ENCODE assay signal across 1 cellular context in the genomic region with DNA sequence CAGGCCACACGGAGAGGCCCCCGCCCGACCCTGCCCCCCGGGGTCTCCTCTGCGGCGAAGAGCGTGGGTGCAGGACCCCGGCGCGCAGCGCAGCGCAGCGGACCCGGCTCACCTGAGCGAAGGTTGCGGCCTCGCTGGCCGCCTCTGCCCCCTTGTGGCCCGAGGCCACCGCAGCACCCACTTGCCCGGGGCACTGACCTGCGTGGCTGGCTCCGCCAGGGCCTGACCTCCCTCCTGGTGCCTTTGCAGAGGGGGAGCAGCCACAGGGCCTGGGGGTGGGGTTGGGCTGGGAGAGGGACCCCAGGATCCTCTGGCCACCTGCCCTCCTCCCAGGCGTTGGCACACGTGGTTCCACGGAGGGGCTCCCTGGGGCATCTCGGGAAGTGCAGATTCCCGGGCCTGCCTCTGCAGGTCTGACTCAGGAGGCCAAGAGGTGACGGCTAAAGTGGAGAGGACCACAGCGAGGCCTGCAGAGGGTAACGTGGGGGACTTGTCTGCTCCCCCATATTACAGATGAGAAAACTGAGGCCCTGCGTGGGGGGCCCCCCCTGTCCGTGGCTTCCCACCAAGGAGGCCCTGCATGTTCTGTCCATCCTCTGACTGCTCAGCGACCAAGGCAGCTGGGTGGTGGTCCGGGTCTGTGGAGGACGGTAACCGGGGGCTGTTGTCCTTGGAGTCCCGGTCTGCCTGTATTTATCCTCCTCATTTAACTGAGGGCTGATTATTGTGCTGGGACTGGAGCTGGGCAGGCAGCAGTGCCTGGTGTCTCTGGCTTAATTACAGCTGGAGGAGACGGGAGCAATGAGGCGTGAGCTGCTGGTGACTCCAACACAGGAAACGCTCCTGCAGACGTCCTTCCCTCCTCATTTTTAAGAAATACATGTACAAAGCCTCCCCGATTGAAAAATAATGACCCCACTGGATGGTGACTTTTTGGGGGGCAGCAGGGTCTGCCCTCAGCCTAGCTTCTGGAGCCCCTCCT.
TF ChIP-seq lines count a peak whose summit lies in the region.

No MANE protein-coding gene starts in this region.

TF ChIP-seq in GM23338, 12 proteins besides CTCF, POLR2A, EP300 and RAD21 (continued from another document):
- TF ChIP-seq, protein P1, sequence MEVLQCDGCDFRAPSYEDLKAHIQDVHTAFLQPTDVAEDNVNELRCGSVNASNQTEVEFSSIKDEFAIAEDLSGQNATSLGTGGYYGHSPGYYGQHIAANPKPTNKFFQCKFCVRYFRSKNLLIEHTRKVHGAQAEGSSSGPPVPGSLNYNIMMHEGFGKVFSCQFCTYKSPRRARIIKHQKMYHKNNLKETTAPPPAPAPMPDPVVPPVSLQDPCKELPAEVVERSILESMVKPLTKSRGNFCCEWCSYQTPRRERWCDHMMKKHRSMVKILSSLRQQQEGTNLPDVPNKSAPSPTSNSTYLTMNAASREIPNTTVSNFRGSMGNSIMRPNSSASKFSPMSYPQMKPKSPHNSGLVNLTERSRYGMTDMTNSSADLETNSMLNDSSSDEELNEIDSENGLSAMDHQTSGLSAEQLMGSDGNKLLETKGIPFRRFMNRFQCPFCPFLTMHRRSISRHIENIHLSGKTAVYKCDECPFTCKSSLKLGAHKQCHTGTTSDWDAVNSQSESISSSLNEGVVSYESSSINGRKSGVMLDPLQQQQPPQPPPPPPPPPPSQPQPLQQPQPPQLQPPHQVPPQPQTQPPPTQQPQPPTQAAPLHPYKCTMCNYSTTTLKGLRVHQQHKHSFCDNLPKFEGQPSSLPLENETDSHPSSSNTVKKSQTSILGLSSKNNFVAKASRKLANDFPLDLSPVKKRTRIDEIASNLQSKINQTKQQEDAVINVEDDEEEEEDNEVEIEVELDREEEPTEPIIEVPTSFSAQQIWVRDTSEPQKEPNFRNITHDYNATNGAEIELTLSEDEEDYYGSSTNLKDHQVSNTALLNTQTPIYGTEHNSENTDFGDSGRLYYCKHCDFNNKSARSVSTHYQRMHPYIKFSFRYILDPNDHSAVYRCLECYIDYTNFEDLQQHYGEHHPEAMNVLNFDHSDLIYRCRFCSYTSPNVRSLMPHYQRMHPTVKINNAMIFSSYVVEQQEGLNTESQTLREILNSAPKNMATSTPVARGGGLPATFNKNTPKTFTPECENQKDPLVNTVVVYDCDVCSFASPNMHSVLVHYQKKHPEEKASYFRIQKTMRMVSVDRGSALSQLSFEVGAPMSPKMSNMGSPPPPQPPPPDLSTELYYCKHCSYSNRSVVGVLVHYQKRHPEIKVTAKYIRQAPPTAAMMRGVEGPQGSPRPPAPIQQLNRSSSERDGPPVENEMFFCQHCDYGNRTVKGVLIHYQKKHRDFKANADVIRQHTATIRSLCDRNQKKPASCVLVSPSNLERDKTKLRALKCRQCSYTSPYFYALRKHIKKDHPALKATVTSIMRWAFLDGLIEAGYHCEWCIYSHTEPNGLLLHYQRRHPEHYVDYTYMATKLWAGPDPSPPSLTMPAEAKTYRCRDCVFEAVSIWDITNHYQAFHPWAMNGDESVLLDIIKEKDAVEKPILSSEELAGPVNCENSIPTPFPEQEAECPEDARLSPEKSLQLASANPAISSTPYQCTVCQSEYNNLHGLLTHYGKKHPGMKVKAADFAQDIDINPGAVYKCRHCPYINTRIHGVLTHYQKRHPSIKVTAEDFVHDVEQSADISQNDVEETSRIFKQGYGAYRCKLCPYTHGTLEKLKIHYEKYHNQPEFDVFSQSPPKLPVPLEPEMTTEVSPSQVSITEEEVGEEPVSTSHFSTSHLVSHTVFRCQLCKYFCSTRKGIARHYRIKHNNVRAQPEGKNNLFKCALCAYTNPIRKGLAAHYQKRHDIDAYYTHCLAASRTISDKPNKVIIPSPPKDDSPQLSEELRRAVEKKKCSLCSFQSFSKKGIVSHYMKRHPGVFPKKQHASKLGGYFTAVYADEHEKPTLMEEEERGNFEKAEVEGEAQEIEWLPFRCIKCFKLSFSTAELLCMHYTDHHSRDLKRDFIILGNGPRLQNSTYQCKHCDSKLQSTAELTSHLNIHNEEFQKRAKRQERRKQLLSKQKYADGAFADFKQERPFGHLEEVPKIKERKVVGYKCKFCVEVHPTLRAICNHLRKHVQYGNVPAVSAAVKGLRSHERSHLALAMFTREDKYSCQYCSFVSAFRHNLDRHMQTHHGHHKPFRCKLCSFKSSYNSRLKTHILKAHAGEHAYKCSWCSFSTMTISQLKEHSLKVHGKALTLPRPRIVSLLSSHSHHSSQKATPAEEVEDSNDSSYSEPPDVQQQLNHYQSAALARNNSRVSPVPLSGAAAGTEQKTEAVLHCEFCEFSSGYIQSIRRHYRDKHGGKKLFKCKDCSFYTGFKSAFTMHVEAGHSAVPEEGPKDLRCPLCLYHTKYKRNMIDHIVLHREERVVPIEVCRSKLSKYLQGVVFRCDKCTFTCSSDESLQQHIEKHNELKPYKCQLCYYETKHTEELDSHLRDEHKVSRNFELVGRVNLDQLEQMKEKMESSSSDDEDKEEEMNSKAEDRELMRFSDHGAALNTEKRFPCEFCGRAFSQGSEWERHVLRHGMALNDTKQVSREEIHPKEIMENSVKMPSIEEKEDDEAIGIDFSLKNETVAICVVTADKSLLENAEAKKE (CRISPR knock-in tag; IDR thresholded peaks at IDR 0.05) = no peak
- TF ChIP-seq, protein P2, sequence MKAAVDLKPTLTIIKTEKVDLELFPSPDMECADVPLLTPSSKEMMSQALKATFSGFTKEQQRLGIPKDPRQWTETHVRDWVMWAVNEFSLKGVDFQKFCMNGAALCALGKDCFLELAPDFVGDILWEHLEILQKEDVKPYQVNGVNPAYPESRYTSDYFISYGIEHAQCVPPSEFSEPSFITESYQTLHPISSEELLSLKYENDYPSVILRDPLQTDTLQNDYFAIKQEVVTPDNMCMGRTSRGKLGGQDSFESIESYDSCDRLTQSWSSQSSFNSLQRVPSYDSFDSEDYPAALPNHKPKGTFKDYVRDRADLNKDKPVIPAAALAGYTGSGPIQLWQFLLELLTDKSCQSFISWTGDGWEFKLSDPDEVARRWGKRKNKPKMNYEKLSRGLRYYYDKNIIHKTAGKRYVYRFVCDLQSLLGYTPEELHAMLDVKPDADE (IDR thresholded peaks at IDR 0.05) = no peak
- no peak for TF ChIP-seq NANOG (IDR thresholded peaks at IDR 0.05; ENCODE audit: borderline replicate concordance)
- TF ChIP-seq CREB1 (CRISPR knock-in tag; IDR thresholded peaks at IDR 0.05; ENCODE audit: low read depth) = no peak
- TF ChIP-seq POLR2AphosphoS5 (IDR thresholded peaks at IDR 0.05; ENCODE audit: low read depth) = no peak
- TF ChIP-seq STAT1 (IDR thresholded peaks at IDR 0.05; ENCODE audit: unreplicated experiment) = no peak
- no peak for TF ChIP-seq EZH2 (IDR thresholded peaks at IDR 0.05; ENCODE audit: low read depth, unreplicated experiment)
- no peak for TF ChIP-seq EZH2phosphoT487 (IDR thresholded peaks at IDR 0.05; ENCODE audit: unreplicated experiment)
- TF ChIP-seq ZNF114 (CRISPR knock-in tag; IDR thresholded peaks at IDR 0.05) = no peak
- no peak for TF ChIP-seq ZNF331 (CRISPR knock-in tag; IDR thresholded peaks at IDR 0.05; ENCODE audit: low read depth)
- no peak for TF ChIP-seq JUNB (IDR thresholded peaks at IDR 0.05; ENCODE audit: unreplicated experiment)
